Comparison of ENCODE assay signal across 8 cellular contexts in genomic region chr14:71206766-71207371, GRCh38.
A peak's percentile ranks its signal among the peaks of the same experiment; 100 is the strongest.
DNase-seq lines count a peak whose midpoint lies in the region; ATAC-seq and TF ChIP-seq lines count a peak whose summit lies in the region.

No MANE protein-coding gene starts in this region.

- H2BK120ac ChIP-seq in mesenchymal stem cell (ENCODE audit: low read depth, low read length), result no peak overlapping the region

- peaks cover 0 to 24% of the 10 kb centered on the region in 2 experiments for H3K27me3 ChIP-seq in mesenchymal stem cell (ENCODE audit: control insufficient read depth in 1 of 2, insufficient read depth in 1 of 2, low read length in 2 of 2)

- H2AK5ac ChIP-seq in mesenchymal stem cell (ENCODE audit: low read length, severe bottlenecking), result no peak overlapping the region

- H3K4me2 ChIP-seq in mesenchymal stem cell (ENCODE audit: low read length, poor library complexity, severe bottlenecking), result no peak overlapping the region

- POLR2A ChIA-PET in naive thymus-derived CD8-positive, alpha-beta T cell (lab: Charles Lee), result no interaction called here

- H3K18ac ChIP-seq in mesenchymal stem cell (ENCODE audit: low read depth in 1 of 2, low read length in 2 of 2), result peak overlapping the region in 1 of 2 experiments; percentile 24

- peaks cover 0 to 4% (median 0%) of the 10 kb centered on the region in 9 donors for H3K9me3 Mint-ChIP-seq in naive thymus-derived CD8-positive, alpha-beta T cell

- no peak overlapping the region for H2BK12ac ChIP-seq in mesenchymal stem cell (ENCODE audit: low read length in 2 of 2)

- no peaks in the 10 kb centered on the region for H3K9me3 ChIP-seq in mesenchymal stem cell (ENCODE audit: control insufficient read depth, low read length)

- no peak overlapping the region for H3K4ac ChIP-seq in mesenchymal stem cell (ENCODE audit: low read depth in 1 of 2, low read length in 2 of 2)

- H3K9ac ChIP-seq in mesenchymal stem cell (ENCODE audit: low read length), result peak overlapping the region; percentile 64

- H3K27ac ChIP-seq in mesenchymal stem cell (ENCODE audit: low read length, poor library complexity, severe bottlenecking), result no peak overlapping the region

- H3K4me1 ChIP-seq in mesenchymal stem cell (ENCODE audit: control insufficient read depth, insufficient read depth, low read depth, low read length), result no peaks in the 10 kb centered on the region

- H3K23ac ChIP-seq in mesenchymal stem cell (ENCODE audit: low read length in 2 of 2), result no peak overlapping the region

- no peak for ATAC-seq in naive thymus-derived CD8-positive, alpha-beta T cell
- ATAC-seq in GM18520 (IDR thresholded peaks at IDR 0.05; ENCODE audit: unreplicated experiment), result no peak

- no peak overlapping the region for H3K14ac ChIP-seq in mesenchymal stem cell (ENCODE audit: low read length in 2 of 2)

- DNase-seq in AG10803 (ENCODE audit: low read depth) (peak; percentile 90), NCI-H1694 treated with DMSO at 0.1 percent for 48 hours (lab: John Stamatoyannopoulos, UW) (peak; percentile 89), choroid plexus epithelial cell (ENCODE audit: low read depth) (peak; percentile 80), mesenchymal stem cell (peak; percentile 52), T-helper 2 cell (no peak), NCI-H2081 treated with DMSO at 0.1 percent for 48 hours (lab: John Stamatoyannopoulos, UW) (no peak)
- no peak for DNase-seq in naive thymus-derived CD8-positive, alpha-beta T cell

- no peak overlapping the region for H2AFZ ChIP-seq in mesenchymal stem cell (ENCODE audit: low read depth, low read length)

- no peak overlapping the region for H4K8ac ChIP-seq in mesenchymal stem cell (ENCODE audit: low read length)

- H3K27ac Mint-ChIP-seq in naive thymus-derived CD8-positive, alpha-beta T cell, result no peak overlapping the region

- no peak for TF ChIP-seq CTCF in AG10803 (conservative IDR thresholded peaks at IDR 0.05; ENCODE audit: low read length)
- TF ChIP-seq CTCF in choroid plexus epithelial cell (conservative IDR thresholded peaks at IDR 0.05; ENCODE audit: low read depth, low read length), result no peak

- H3K4me3 Mint-ChIP-seq in naive thymus-derived CD8-positive, alpha-beta T cell, result no peak overlapping the region

- H3K4me3 ChIP-seq in AG10803 (ENCODE audit: low read length) (no peak overlapping the region), choroid plexus epithelial cell (ENCODE audit: low read depth, low read length) (no peak overlapping the region), mesenchymal stem cell (ENCODE audit: insufficient read depth in 1 of 2, low read depth in 1 of 2, low read length in 2 of 2) (no peak overlapping the region)

- no peak overlapping the region for H2BK15ac ChIP-seq in mesenchymal stem cell (ENCODE audit: low read depth, poor library complexity, severe bottlenecking)

- H3K79me1 ChIP-seq in mesenchymal stem cell (replicated peaks; ENCODE audit: low read length, poor library complexity, severe bottlenecking), result no peaks in the 10 kb centered on the region

- no peaks in the 10 kb centered on the region for H3K27me3 Mint-ChIP-seq in naive thymus-derived CD8-positive, alpha-beta T cell

- H3K36me3 Mint-ChIP-seq in naive thymus-derived CD8-positive, alpha-beta T cell, result no peaks in the 10 kb centered on the region

- H3K36me3 ChIP-seq in mesenchymal stem cell (ENCODE audit: control insufficient read depth in 1 of 2, insufficient read depth in 2 of 2, low read depth in 1 of 2, low read length in 2 of 2), result no peaks in the 10 kb centered on the region

- H2BK5ac ChIP-seq in mesenchymal stem cell (ENCODE audit: low read depth, low read length, poor library complexity, severe bottlenecking), result no peak overlapping the region

- WGBS in mesenchymal stem cell, result 87% methylated on average over 7 of the region's 7 CpGs

- peaks cover 0 to 5% (median 2%) of the 10 kb centered on the region in 4 donors for H3K4me1 Mint-ChIP-seq in naive thymus-derived CD8-positive, alpha-beta T cell

- no peak overlapping the region for H4K91ac ChIP-seq in mesenchymal stem cell (ENCODE audit: low read length)

Comparison
In these comparisons a context has a peak if more than half of its experiments do, and no peak if none do; other contexts are left out.
1. DNase-seq: peak in AG10803 (single experiment), NCI-H1694 treated with DMSO at 0.1 percent for 48 hours (single experiment), choroid plexus epithelial cell (single experiment) and mesenchymal stem cell (single experiment); none in naive thymus-derived CD8-positive, alpha-beta T cell (0 of 10), T-helper 2 cell (0 of 5) and NCI-H2081 treated with DMSO at 0.1 percent for 48 hours (single experiment).